23 cellular contexts compared by ENCODE assay signal in the genomic region with DNA sequence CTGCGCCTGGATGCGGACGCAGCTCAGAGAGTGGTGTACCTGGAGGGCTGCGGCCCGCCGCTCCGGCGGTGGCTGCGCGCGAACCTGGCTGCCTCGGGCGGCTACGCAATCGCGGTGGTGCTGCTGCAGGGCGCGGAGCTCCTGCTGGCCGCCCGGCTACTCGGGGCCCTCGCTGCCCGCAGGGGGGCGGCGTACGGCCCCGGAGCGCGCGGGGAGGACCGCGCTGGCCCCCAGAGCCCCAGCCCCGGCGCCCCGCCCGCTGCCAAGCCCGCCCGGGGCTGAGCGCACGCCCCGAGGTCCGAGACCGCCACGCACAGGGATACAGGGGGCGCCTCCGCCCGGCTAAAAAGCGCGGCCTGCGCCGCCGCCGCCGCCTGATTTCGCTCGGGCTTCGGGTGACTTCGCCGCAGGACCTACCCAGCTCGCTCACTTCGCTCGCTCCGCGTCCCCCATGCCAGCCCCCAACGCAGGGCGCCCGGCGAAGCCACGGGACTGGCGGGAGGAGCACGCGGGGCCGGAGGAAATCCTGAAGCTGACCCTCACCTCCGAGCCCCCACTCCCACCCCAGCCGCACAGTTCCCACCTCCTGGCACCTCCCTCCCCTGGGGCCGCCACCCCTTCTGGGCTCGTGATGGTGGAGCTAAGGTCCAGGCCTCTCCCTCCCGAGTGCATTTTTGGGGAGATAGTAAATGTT. TPM values are rescaled to one million over a fixed set of nuclear protein-coding genes. Genes with fewer than 3 reads are reported as not detected.
DNase-seq lines count a peak whose midpoint lies in the region; ATAC-seq, FAIRE-seq and TF ChIP-seq lines count a peak whose summit lies in the region.
"Had no signal": no experiment of that assay in that cellular context is flagged by ENCODE, and none has a peak within 500 bp of the region (broad histone marks: within the 10 kb centered on the region; RNA-seq: fewer than 3 reads in every experiment).

No MANE protein-coding gene starts in this region.

- H3K9me3 ChIP-seq in astrocyte (ENCODE audit: insufficient read depth, low read depth, low read length): peaks cover 7% of the 10 kb centered on the region
- H3K9me3 ChIP-seq: thoracic aorta had no signal

- H3K4me2 ChIP-seq in astrocyte (ENCODE audit: low read length): peak overlapping the region; percentile 39

- H3K27me3 ChIP-seq in astrocyte (ENCODE audit: insufficient read depth, low read length): peaks cover 20% of the 10 kb centered on the region
- peaks cover 33% of the 10 kb centered on the region for H3K27me3 ChIP-seq in foreskin keratinocyte

- H3K4me3 ChIP-seq in astrocyte (ENCODE audit: insufficient read depth, low read depth, low read length): no peak overlapping the region
- H3K4me3 ChIP-seq: thoracic aorta had no signal

- H3K27me3 Mint-ChIP-seq in astrocyte (ENCODE audit: low read depth, unreplicated experiment): peaks cover 18% of the 10 kb centered on the region
- peaks cover 3 to 13% (median 11%) of the 10 kb centered on the region in 3 donors for H3K27me3 Mint-ChIP-seq in immature natural killer cell (ENCODE audit: low read depth in 3 of 3)

- peak overlapping the region; percentile 18 for H2AFZ ChIP-seq in astrocyte (ENCODE audit: low read depth, low read length)

- no peak for TF ChIP-seq CTCF in astrocyte (IDR thresholded peaks at IDR 0.05; ENCODE audit: insufficient read depth, low read depth, low read length)
- no peak for TF ChIP-seq CTCF in foreskin keratinocyte (conservative IDR thresholded peaks at IDR 0.05)

- H3K27ac Mint-ChIP-seq in astrocyte (ENCODE audit: unreplicated experiment) (no peak overlapping the region), immature natural killer cell (no peak overlapping the region)
- H3K27ac Mint-ChIP-seq: activated naive CD8-positive, alpha-beta T cell treated with anti-CD3 and anti-CD28 coated beads for 36 hours; activated T-helper 17 cell treated with anti-CD3 and anti-CD28 coated beads, Interleukin-2, amount 50 U/mL, for 72 hours; natural killer cell treated with Interleukin-12 subunit alpha and Interleukin-12 subunit beta and Interleukin-15 and Interleukin-18, amount 100 ng/mL, for 72 hours; stimulated activated naive B cell treated with anti-CD40 and anti-IgM and Interleukin-4, amounts not matched to agents 10 μg/mL and 1 μg/mL and 100 μg/mL, for 72 hours had no signal

- H3K4me1 ChIP-seq in astrocyte (ENCODE audit: insufficient read depth, low read length) (peaks cover 8% of the 10 kb centered on the region), foreskin keratinocyte (no peaks in the 10 kb centered on the region)

- no peaks in the 10 kb centered on the region for H3K79me2 ChIP-seq in astrocyte (ENCODE audit: insufficient read depth, low read length)

- ATAC-seq in foreskin keratinocyte: peak; percentile 35
- ATAC-seq: activated T-helper 17 cell treated with anti-CD3 and anti-CD28 coated beads, Interleukin-2, amount 50 U/mL, for 72 hours; HCT116; natural killer cell treated with Interleukin-12 subunit alpha and Interleukin-12 subunit beta and Interleukin-15 and Interleukin-18, amount 100 ng/mL, for 72 hours; stimulated activated naive B cell treated with anti-CD40 and anti-IgM and Interleukin-4, amounts not matched to agents 10 μg/mL and 1 μg/mL and 100 μg/mL, for 72 hours had no signal

- H3K4me3 Mint-ChIP-seq in astrocyte (ENCODE audit: unreplicated experiment) (no peak overlapping the region), immature natural killer cell (no peak overlapping the region)
- H3K4me3 Mint-ChIP-seq: activated naive CD8-positive, alpha-beta T cell treated with anti-CD3 and anti-CD28 coated beads for 36 hours; activated T-helper 17 cell treated with anti-CD3 and anti-CD28 coated beads, Interleukin-2, amount 50 U/mL, for 72 hours; natural killer cell treated with Interleukin-12 subunit alpha and Interleukin-12 subunit beta and Interleukin-15 and Interleukin-18, amount 100 ng/mL, for 72 hours; stimulated activated naive B cell treated with anti-CD40 and anti-IgM and Interleukin-4, amounts not matched to agents 10 μg/mL and 1 μg/mL and 100 μg/mL, for 72 hours had no signal

- H3K9ac ChIP-seq in astrocyte (ENCODE audit: low read length): no peak overlapping the region

- FAIRE-seq in astrocyte (lab: Jason Lieb, UNC): no peak
- FAIRE-seq: A204.1, colon, GM12891 had no signal

- H3K9me3 Mint-ChIP-seq in astrocyte (ENCODE audit: unreplicated experiment) (peaks cover 4% of the 10 kb centered on the region), immature natural killer cell (no peaks in the 10 kb centered on the region)
- H3K9me3 Mint-ChIP-seq: activated naive CD8-positive, alpha-beta T cell treated with anti-CD3 and anti-CD28 coated beads for 36 hours; activated T-helper 17 cell treated with anti-CD3 and anti-CD28 coated beads, Interleukin-2, amount 50 U/mL, for 72 hours; natural killer cell treated with Interleukin-12 subunit alpha and Interleukin-12 subunit beta and Interleukin-15 and Interleukin-18, amount 100 ng/mL, for 72 hours; stimulated activated naive B cell treated with anti-CD40 and anti-IgM and Interleukin-4, amounts not matched to agents 10 μg/mL and 1 μg/mL and 100 μg/mL, for 72 hours had no signal

- DNase-seq in NCI-H345 (lab: John Stamatoyannopoulos, UW) (peak; percentile 8), NCI-H345 treated with DMSO at 0.1 percent for 48 hours (lab: John Stamatoyannopoulos, UW; ENCODE audit: unreplicated experiment) (no peak), astrocyte (ENCODE audit: low read depth) (no peak), foreskin keratinocyte (no peak), retina (peak; percentile 20), immature natural killer cell (no peak), NCI-H2196 treated with DMSO at 0.1 percent for 48 hours (lab: John Stamatoyannopoulos, UW; ENCODE audit: unreplicated experiment) (no peak)
- no peak for DNase-seq in activated T-cell treated with anti-CD3 and anti-CD28 coated beads, Interleukin-2, amount 50 U/mL, for 1 hour
- DNase-seq: activated CD4-positive, alpha-beta T cell treated with anti-CD3 and anti-CD28 coated beads for 4 hours; activated naive CD8-positive, alpha-beta T cell treated with anti-CD3 and anti-CD28 coated beads for 36 hours; midbrain; NCI-H2171 treated with DMSO at 0.1 percent for 48 hours; NCI-H774; Right ventricle myocardium superior; stimulated activated naive B cell treated with anti-CD40 and anti-IgM and Interleukin-4, amounts not matched to agents 10 μg/mL and 1 μg/mL and 100 μg/mL, for 72 hours had no signal

- H3K4me1 Mint-ChIP-seq in astrocyte (ENCODE audit: low read depth, unreplicated experiment): no peaks in the 10 kb centered on the region
- H3K4me1 Mint-ChIP-seq in immature natural killer cell: peaks cover 3 to 9% of the 10 kb centered on the region in 2 donors

- H3K27ac ChIP-seq in astrocyte (ENCODE audit: low read depth, low read length): no peak overlapping the region
- no peak overlapping the region for H3K27ac ChIP-seq in foreskin keratinocyte
- H3K27ac ChIP-seq: thoracic aorta had no signal

- H3K36me3 ChIP-seq in astrocyte (ENCODE audit: insufficient read depth, low read length): no peaks in the 10 kb centered on the region
- H3K36me3 ChIP-seq: thoracic aorta had no signal

- H3K36me3 Mint-ChIP-seq in astrocyte (ENCODE audit: low read depth, unreplicated experiment) (peaks cover 2% of the 10 kb centered on the region), immature natural killer cell (peaks cover 0 to 4% (median 0%) of the 10 kb centered on the region in 3 donors)
- H3K36me3 Mint-ChIP-seq: activated naive CD8-positive, alpha-beta T cell treated with anti-CD3 and anti-CD28 coated beads for 36 hours; natural killer cell treated with Interleukin-12 subunit alpha and Interleukin-12 subunit beta and Interleukin-15 and Interleukin-18, amount 100 ng/mL, for 72 hours had no signal

- no peaks in the 10 kb centered on the region for H4K20me1 ChIP-seq in astrocyte (ENCODE audit: insufficient read depth, low read length)

RNA-seq across cellular contexts. Expression of gene PDE6G, which starts 8.2 kb away (rescaled TPM):
- not detected in 2 replicates for total RNA-seq in astrocyte
- total RNA-seq in foreskin keratinocyte: not detected in 2 replicates
- polyA plus RNA-seq in foreskin keratinocyte: 0.11 and 0.17 TPM in 2 replicates
- polyA plus RNA-seq in immature natural killer cell: 10 to 100 TPM; 75.1 to 98.8 (median 81.4) TPM
- total RNA-seq: fibroblast of villous mesenchyme, Right ventricle myocardium superior, thoracic aorta had no signal

RNA-seq across cellular contexts. Expression of gene TSPAN10, which starts 11.2 kb away (rescaled TPM):
- total RNA-seq in astrocyte: 2.7 and 3.2 TPM in 2 replicates
- 0.67 and 0.71 TPM in 2 replicates for total RNA-seq in foreskin keratinocyte
- 0.79 and 1.3 TPM in 2 replicates for polyA plus RNA-seq in foreskin keratinocyte
- under 1 TPM in 2 of 3 donors, not detected in 1; 0.48 to 0.63 TPM for polyA plus RNA-seq in immature natural killer cell

RNA-seq across cellular contexts. Expression of gene NPLOC4, which starts 11.2 kb away (rescaled TPM):
- total RNA-seq in astrocyte: 125 and 127 TPM in 2 replicates
- 63.3 and 63.7 TPM in 2 replicates for total RNA-seq in foreskin keratinocyte
- 35.0 and 35.6 TPM in 2 replicates for polyA plus RNA-seq in foreskin keratinocyte
- 10 to 100 TPM; 51.0 to 73.9 (median 60.3) TPM for polyA plus RNA-seq in immature natural killer cell

RNA-seq across cellular contexts. Expression of gene OXLD1, which starts 18.2 kb away (rescaled TPM):
- 22.0 and 28.5 TPM in 2 replicates for total RNA-seq in astrocyte
- total RNA-seq in foreskin keratinocyte: 27.7 and 29.9 TPM in 2 replicates
- polyA plus RNA-seq in foreskin keratinocyte: 36.1 and 41.8 TPM in 2 replicates
- polyA plus RNA-seq in immature natural killer cell: 10 to 100 TPM; 66.4 to 97.9 (median 93.9) TPM

RNA-seq across cellular contexts. Expression of gene CCDC137, which starts 18.4 kb away (rescaled TPM):
- 25.2 and 29.4 TPM in 2 replicates for total RNA-seq in astrocyte
- total RNA-seq in foreskin keratinocyte: 33.9 and 40.1 TPM in 2 replicates
- 40.7 and 46.1 TPM in 2 replicates for polyA plus RNA-seq in foreskin keratinocyte
- polyA plus RNA-seq in immature natural killer cell: 10 to 100 TPM in 1 of 3 donors, 1 to 10 TPM in 2; 1.8 to 21.7 (median 6.1) TPM

Comparison
In these comparisons a context has a peak if more than half of its experiments do, and no peak if none do; other contexts are left out.
1. DNase-seq: peak in NCI-H345 (single experiment) and retina (single experiment); none in NCI-H345 treated with DMSO at 0.1 percent for 48 hours (single experiment), astrocyte (single experiment), foreskin keratinocyte (0 of 2), immature natural killer cell (0 of 3), activated T-cell treated with anti-CD3 and anti-CD28 coated beads, Interleukin-2, amount 50 U/mL, for 1 hour (single experiment) and NCI-H2196 treated with DMSO at 0.1 percent for 48 hours (single experiment).